In genomic region chr6:157859775-157860504, GRCh38 we compare ENCODE assay signal across 2 cellular contexts.
TF ChIP-seq lines count a peak whose summit lies in the region.

No MANE protein-coding gene starts in this region.

TF ChIP-seq in SK-N-SH, 30 proteins besides CTCF, POLR2A, EP300 and RAD21 (continued from another document):
- TF ChIP-seq TAF1 (IDR thresholded peaks at IDR 0.05; ENCODE audit: borderline replicate concordance, low read depth, low read length) = no peak
- TF ChIP-seq YY1 (IDR thresholded peaks at IDR 0.05; ENCODE audit: low read depth) = no peak

TF ChIP-seq in SK-N-SH treated with all-trans-retinoic acid at 6 μM for 48 hours, 23 proteins besides CTCF, POLR2A, EP300 and RAD21 (continued from another document):
- TF ChIP-seq PATZ1 (CRISPR knock-in tag; IDR thresholded peaks at IDR 0.05; ENCODE audit: borderline replicate concordance) (no peak), TSHZ2 (CRISPR knock-in tag; IDR thresholded peaks at IDR 0.05) (no peak), CREB5 (CRISPR knock-in tag; IDR thresholded peaks at IDR 0.05; ENCODE audit: low read depth) (no peak), ISL1 (CRISPR knock-in tag; IDR thresholded peaks at IDR 0.05) (no peak), CSDC2 (CRISPR knock-in tag; IDR thresholded peaks at IDR 0.05) (no peak), ARNTL (CRISPR knock-in tag; IDR thresholded peaks at IDR 0.05; ENCODE audit: borderline replicate concordance, low read depth) (no peak), ZNF565 (CRISPR knock-in tag; conservative IDR thresholded peaks at IDR 0.05; ENCODE audit: low read depth) (no peak), ZNF8 (CRISPR knock-in tag; IDR thresholded peaks at IDR 0.05) (no peak), RARB (CRISPR knock-in tag; IDR thresholded peaks at IDR 0.05) (no peak), ZFP30 (CRISPR knock-in tag; IDR thresholded peaks at IDR 0.05) (no peak), CSRNP3 (CRISPR knock-in tag; IDR thresholded peaks at IDR 0.05) (no peak), BACH2 (CRISPR knock-in tag; IDR thresholded peaks at IDR 0.05; ENCODE audit: borderline replicate concordance) (no peak), GLIS3 (CRISPR knock-in tag; IDR thresholded peaks at IDR 0.05) (no peak), TCF4 (CRISPR knock-in tag; IDR thresholded peaks at IDR 0.05; ENCODE audit: borderline replicate concordance) (no peak)
